8 cellular contexts compared by ENCODE assay signal in genomic region chr6:26342106-26342999, GRCh38. TPM values are rescaled to one million over a fixed set of nuclear protein-coding genes. Genes with fewer than 3 reads are reported as not detected.
A peak's percentile ranks its signal among the peaks of the same experiment; 100 is the strongest.
DNase-seq lines count a peak whose midpoint lies in the region; ATAC-seq and TF ChIP-seq lines count a peak whose summit lies in the region.

No MANE protein-coding gene starts in this region.

- no peak overlapping the region for H3K4me2 ChIP-seq in neural cell (ENCODE audit: low read length)

- H3K9ac ChIP-seq in neural cell (ENCODE audit: low read length) = no peak overlapping the region

- peak; percentile 74 for DNase-seq in HK-2 (ENCODE audit: unreplicated experiment)
- peak; percentile 53 for DNase-seq in astrocyte of the hippocampus (ENCODE audit: low read depth, low spot score)
- no peak for DNase-seq in stimulated activated CD4-positive, alpha-beta T cell treated with anti-CD3 and anti-CD28 coated beads, Interleukin-2, amount 100 ng/mL, for 48 hours
- DNase-seq in NCI-H2081 (lab: John Stamatoyannopoulos, UW) = no peak

- H3K4me1 ChIP-seq in ACC112 (ENCODE audit: control insufficient read depth, insufficient read depth, low read length, unreplicated experiment) = peaks cover 7% of the 10 kb centered on the region

- no peaks in the 10 kb centered on the region for H4K20me1 ChIP-seq in neural cell (ENCODE audit: insufficient read depth)

- H3K9me2 ChIP-seq in neural cell (ENCODE audit: insufficient read depth, low read length) = no peaks in the 10 kb centered on the region

- no peak overlapping the region for H3K27ac ChIP-seq in ACC112 (ENCODE audit: low read depth, low read length)
- H3K27ac ChIP-seq in neural cell (ENCODE audit: low read length) = no peak overlapping the region

- TF ChIP-seq RAD21 in neural cell (conservative IDR thresholded peaks at IDR 0.05) = no peak

- no peaks in the 10 kb centered on the region for H3F3A ChIP-seq in neural cell (ENCODE audit: insufficient read depth, low read length, poor library complexity, severe bottlenecking)

- H3K4me3 ChIP-seq in ACC112 (ENCODE audit: low read depth, low read length) (peak overlapping the region; percentile 68), neural cell (ENCODE audit: low read length) (peak overlapping the region; percentile 57)

- H3K79me2 ChIP-seq in ACC112 (ENCODE audit: control insufficient read depth, insufficient read depth, low read length, unreplicated experiment) (no peaks in the 10 kb centered on the region), neural cell (replicated peaks; ENCODE audit: insufficient read depth, low read length) (no peaks in the 10 kb centered on the region)

- H3K36me3 ChIP-seq in ACC112 (ENCODE audit: insufficient read depth, low read length) (no peaks in the 10 kb centered on the region), neural cell (ENCODE audit: insufficient read depth, low read length) (no peaks in the 10 kb centered on the region)

- no peak for TF ChIP-seq EP300 in neural cell (conservative IDR thresholded peaks at IDR 0.05; ENCODE audit: poor library complexity, severe bottlenecking)

- H2AFZ ChIP-seq in ACC112 (ENCODE audit: low read length, unreplicated experiment) (peak overlapping the region; percentile 47), neural cell (ENCODE audit: low read depth, low read length) (peak overlapping the region; percentile 70)

- ATAC-seq in GM19035 (IDR thresholded peaks at IDR 0.05; ENCODE audit: unreplicated experiment) (peak; percentile 65), esophagus mucosa (no peak)

- H3K9me3 ChIP-seq in neural cell (ENCODE audit: low read length) = no peaks in the 10 kb centered on the region

- H3K27me3 ChIP-seq in ACC112 (ENCODE audit: insufficient read depth, low read length) = no peaks in the 10 kb centered on the region
- H3K27me3 ChIP-seq in neural cell (ENCODE audit: insufficient read depth, low read depth, low read length) = no peaks in the 10 kb centered on the region

- no peak for TF ChIP-seq CTCF in neural cell (IDR thresholded peaks at IDR 0.05; ENCODE audit: poor library complexity, severe bottlenecking)

TF ChIP-seq in neural cell, 6 proteins besides CTCF, POLR2A, EP300 and RAD21:
- TF ChIP-seq TAF1 (IDR thresholded peaks at IDR 0.05; ENCODE audit: low read depth) (no peak), SMC3 (conservative IDR thresholded peaks at IDR 0.05; ENCODE audit: poor library complexity) (no peak), EZH2 (IDR thresholded peaks at IDR 0.05; ENCODE audit: borderline replicate concordance, insufficient read depth, low read length, poor library complexity, severe bottlenecking) (no peak), MXI1 (conservative IDR thresholded peaks at IDR 0.05; ENCODE audit: poor library complexity, severe bottlenecking) (no peak), POLR2AphosphoS5 (IDR thresholded peaks at IDR 0.05) (no peak), REST (IDR thresholded peaks at IDR 0.05; ENCODE audit: borderline replicate concordance) (no peak)

RNA-seq across cellular contexts. Expression of gene BTN3A2, which starts 22.6 kb away (rescaled TPM):
- 0.42 and 2.2 TPM in 2 replicates for polyA plus RNA-seq in neural cell
- 4.1 and 5.4 TPM in 2 replicates for polyA minus RNA-seq in neural cell
- total RNA-seq in esophagus mucosa = 2.7 TPM

RNA-seq across cellular contexts. Expression of gene BTN2A2, which starts 40.6 kb away (rescaled TPM):
- polyA plus RNA-seq in neural cell = 3.2 and 3.8 TPM in 2 replicates
- 1.5 and 1.7 TPM in 2 replicates for polyA minus RNA-seq in neural cell
- 2.4 TPM for total RNA-seq in esophagus mucosa

RNA-seq across cellular contexts. Expression of gene BTN3A1, which starts 59.7 kb away (rescaled TPM):
- polyA plus RNA-seq in neural cell = 31.3 and 38.2 TPM in 2 replicates
- polyA minus RNA-seq in neural cell = 23.9 and 32.6 TPM in 2 replicates
- total RNA-seq in esophagus mucosa = 6.2 TPM

Comparison
In these comparisons a context has a peak if more than half of its experiments do, and no peak if none do; other contexts are left out.
1. DNase-seq: peak in HK-2 (single experiment) and astrocyte of the hippocampus (single experiment); none in stimulated activated CD4-positive, alpha-beta T cell treated with anti-CD3 and anti-CD28 coated beads, Interleukin-2, amount 100 ng/mL, for 48 hours (0 of 2) and NCI-H2081 (0 of 2).